Comparison of ENCODE assay signal across 28 cellular contexts in genomic region chr4:18540349-18540748, GRCh38.
"Had no signal": no experiment of that assay in that cellular context is flagged by ENCODE, and none has a peak within 500 bp of the region (broad histone marks: within the 10 kb centered on the region; RNA-seq: fewer than 3 reads in every experiment).

No MANE protein-coding gene starts in this region.

- H3K79me2 ChIP-seq: hepatocyte had no signal

- ATAC-seq: effector memory CD8-positive, alpha-beta T cell; esophagus mucosa; foreskin keratinocyte; gastrocnemius medialis; gastroesophageal sphincter; heart left ventricle; heart right ventricle had no signal

- H3K4me1 Mint-ChIP-seq: endodermal cell had no signal

- DNase-seq: colonic mucosa; cortex of kidney; dorsolateral prefrontal cortex; effector CD4-positive, alpha-beta T cell; effector CD8-positive, alpha-beta T cell; effector memory CD4-positive, alpha-beta T cell; effector memory CD8-positive, alpha-beta T cell; endodermal cell; erythroblast; esophagus squamous epithelium; foreskin fibroblast; foreskin keratinocyte; foreskin melanocyte; gastrocnemius medialis; glutamatergic neuron; head of caudate nucleus; heart left ventricle; heart right ventricle had no signal

- H3K9me3 Mint-ChIP-seq: dendritic cell treated with granulocyte-macrophage colony-stimulating factor and Interleukin-4, amounts not matched to agents 40 ng/mL and 50 ng/mL, for 4 days; endodermal cell had no signal

- H3K27ac Mint-ChIP-seq: dendritic cell treated with granulocyte-macrophage colony-stimulating factor and Interleukin-4, amounts not matched to agents 40 ng/mL and 50 ng/mL, for 4 days; effector memory CD8-positive, alpha-beta T cell; endodermal cell had no signal

- H3K4me3 Mint-ChIP-seq: dendritic cell treated with granulocyte-macrophage colony-stimulating factor and Interleukin-4, amounts not matched to agents 40 ng/mL and 50 ng/mL, for 4 days; effector memory CD8-positive, alpha-beta T cell; endodermal cell had no signal

- H2AFZ ChIP-seq: hepatocyte had no signal

- H3K4me2 ChIP-seq: hepatocyte had no signal

- H3K27me3 ChIP-seq: colonic mucosa, esophagus muscularis mucosa, esophagus squamous epithelium, foreskin keratinocyte, gastrocnemius medialis, heart left ventricle, heart right ventricle, hepatocyte had no signal

- H3K27me3 Mint-ChIP-seq: dendritic cell treated with granulocyte-macrophage colony-stimulating factor and Interleukin-4, amounts not matched to agents 40 ng/mL and 50 ng/mL, for 4 days; effector memory CD8-positive, alpha-beta T cell had no signal

- H3K4me3 ChIP-seq: colonic mucosa, coronary artery, dorsolateral prefrontal cortex, esophagus muscularis mucosa, esophagus squamous epithelium, gastrocnemius medialis, gastroesophageal sphincter, heart left ventricle, heart right ventricle, hepatocyte had no signal

- H3K36me3 ChIP-seq: colonic mucosa, esophagus muscularis mucosa, esophagus squamous epithelium, gastrocnemius medialis, gastroesophageal sphincter, heart left ventricle, heart right ventricle had no signal

- H3K9me3 ChIP-seq: colonic mucosa, esophagus muscularis mucosa, esophagus squamous epithelium, gastrocnemius medialis, gastroesophageal sphincter, heart left ventricle, heart right ventricle had no signal

- H3K4me1 ChIP-seq: colonic mucosa, esophagus muscularis mucosa, esophagus squamous epithelium, foreskin keratinocyte, gastrocnemius medialis, gastroesophageal sphincter, heart left ventricle, heart right ventricle had no signal

- FAIRE-seq: colon, endometrium, frontal cortex had no signal

- H3K27ac ChIP-seq: colonic mucosa, coronary artery, dorsolateral prefrontal cortex, epithelial cell of prostate, esophagus muscularis mucosa, esophagus squamous epithelium, foreskin keratinocyte, gastrocnemius medialis, gastroesophageal sphincter, heart left ventricle, heart right ventricle, hepatocyte had no signal
